In the genomic region with DNA sequence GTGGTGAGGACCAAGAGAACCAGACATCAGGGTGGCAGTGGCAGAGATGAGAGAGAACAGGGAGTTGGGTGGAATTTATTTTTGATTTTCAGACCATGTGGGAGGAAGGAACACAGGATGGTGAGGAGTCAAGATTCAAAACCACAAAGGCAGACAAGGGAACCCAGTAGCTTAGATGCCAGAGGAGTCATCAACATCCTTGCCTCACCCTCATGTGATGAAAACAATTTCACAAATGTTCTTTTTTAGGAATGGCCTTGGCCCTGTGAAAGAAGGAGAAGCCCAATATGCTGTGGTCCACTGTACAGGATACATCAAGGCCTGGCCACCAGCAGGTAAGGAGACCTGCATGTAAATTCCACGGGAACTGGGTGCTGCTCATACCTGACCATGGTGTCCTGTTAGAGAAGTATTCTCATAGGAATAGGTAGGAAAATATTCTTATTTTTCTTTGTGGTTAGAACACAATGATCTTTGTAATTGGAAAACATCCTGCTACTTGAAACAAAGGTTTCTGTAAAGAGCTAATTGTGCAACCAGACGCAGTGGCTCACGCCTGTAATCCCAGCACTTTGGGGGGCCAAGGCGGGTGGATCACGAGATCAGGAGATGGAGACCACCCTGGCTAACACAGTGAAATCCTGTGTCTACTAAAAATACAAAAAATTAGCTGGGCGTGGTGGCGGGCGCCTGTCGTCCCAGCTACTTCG, we compare ENCODE assay signal across 1 cellular context.
TF ChIP-seq lines count a peak whose summit lies in the region.

No MANE protein-coding gene starts in this region.

TF ChIP-seq in WTC11, 78 proteins besides CTCF, POLR2A, EP300 and RAD21 (continued from another document):
- TF ChIP-seq, protein P1, sequence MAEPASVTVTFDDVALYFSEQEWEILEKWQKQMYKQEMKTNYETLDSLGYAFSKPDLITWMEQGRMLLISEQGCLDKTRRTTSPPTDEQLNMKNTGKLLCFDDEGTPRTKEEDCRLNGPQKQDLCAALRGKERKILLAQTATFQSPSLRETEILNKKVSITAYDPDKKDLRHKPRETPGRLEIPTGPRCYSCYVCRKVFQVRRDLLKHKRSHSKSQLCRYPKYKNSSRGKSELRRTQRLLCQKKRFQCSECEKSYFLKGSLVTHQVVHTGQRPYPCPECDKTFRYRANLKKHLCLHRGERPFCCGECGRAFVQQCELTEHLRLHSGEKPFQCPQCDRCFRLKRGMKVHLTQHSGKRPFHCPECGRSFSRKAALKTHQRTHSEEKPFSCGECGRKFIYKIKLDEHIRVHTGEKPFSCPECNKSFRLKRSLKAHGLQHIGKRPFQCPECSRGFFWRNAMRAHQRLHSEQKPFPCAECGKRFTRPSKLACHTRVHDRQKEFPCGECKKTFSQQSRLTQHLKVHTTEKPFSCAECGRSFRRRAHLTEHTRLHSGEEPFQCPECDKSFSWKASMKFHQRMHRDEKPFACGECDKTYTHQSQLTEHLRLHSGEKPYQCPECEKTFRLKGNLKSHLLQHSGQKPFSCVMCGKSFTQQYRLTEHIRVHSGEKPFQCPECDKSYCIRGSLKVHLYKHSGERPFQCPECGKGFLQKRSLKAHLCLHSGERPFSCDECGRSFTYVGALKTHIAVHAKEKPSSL (CRISPR knock-in tag; conservative IDR thresholded peaks at IDR 0.05): no peak
